1 cellular context compared by ENCODE assay signal in the genomic region with DNA sequence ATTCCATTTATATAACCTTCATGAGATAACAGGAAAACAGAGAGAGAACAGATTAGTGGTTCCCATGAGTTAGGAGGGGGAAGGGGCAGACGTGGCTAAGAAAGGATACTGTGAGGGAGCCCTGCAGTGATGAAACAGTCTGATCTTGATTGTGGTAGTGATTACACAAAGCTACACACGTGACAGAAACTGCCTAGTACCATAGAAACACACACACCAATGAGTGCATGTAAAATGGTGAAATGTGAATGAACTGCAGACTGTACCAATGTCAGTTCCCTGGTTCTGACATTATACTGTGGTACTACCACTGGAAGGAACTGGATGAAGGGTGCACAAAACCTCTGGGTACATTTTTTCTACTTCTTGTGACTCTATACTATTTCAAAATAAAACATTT.
TF ChIP-seq lines count a peak whose summit lies in the region.

No MANE protein-coding gene starts in this region.

TF ChIP-seq in IMR-90, 13 proteins besides CTCF, POLR2A, EP300 and RAD21:
- TF ChIP-seq SMC3 (IDR thresholded peaks at IDR 0.05; ENCODE audit: low read depth, low read length) (no peak), FOS (IDR thresholded peaks at IDR 0.05; ENCODE audit: low read depth, low read length) (no peak), CEBPB (IDR thresholded peaks at IDR 0.05; ENCODE audit: low read depth, low read length) (peak; percentile 6; the same call in 1 of the 2 replicates), MAZ (IDR thresholded peaks at IDR 0.05; ENCODE audit: borderline replicate concordance, low read depth, low read length) (no peak), MXI1 (IDR thresholded peaks at IDR 0.05; ENCODE audit: borderline replicate concordance, low read depth, low read length) (no peak), NFE2L2 (IDR thresholded peaks at IDR 0.05; ENCODE audit: low read depth, low read length) (no peak), MAFK (IDR thresholded peaks at IDR 0.05; ENCODE audit: low read depth, low read length) (no peak), RCOR1 (IDR thresholded peaks at IDR 0.05; ENCODE audit: insufficient replicate concordance, low read length) (no peak), CHD1 (IDR thresholded peaks at IDR 0.05; ENCODE audit: low read depth, low read length) (no peak), RFX5 (IDR thresholded peaks at IDR 0.05; ENCODE audit: low read depth, low read length) (no peak), BHLHE40 (IDR thresholded peaks at IDR 0.05; ENCODE audit: low read depth, low read length) (no peak)
- TF ChIP-seq, protein P1, sequence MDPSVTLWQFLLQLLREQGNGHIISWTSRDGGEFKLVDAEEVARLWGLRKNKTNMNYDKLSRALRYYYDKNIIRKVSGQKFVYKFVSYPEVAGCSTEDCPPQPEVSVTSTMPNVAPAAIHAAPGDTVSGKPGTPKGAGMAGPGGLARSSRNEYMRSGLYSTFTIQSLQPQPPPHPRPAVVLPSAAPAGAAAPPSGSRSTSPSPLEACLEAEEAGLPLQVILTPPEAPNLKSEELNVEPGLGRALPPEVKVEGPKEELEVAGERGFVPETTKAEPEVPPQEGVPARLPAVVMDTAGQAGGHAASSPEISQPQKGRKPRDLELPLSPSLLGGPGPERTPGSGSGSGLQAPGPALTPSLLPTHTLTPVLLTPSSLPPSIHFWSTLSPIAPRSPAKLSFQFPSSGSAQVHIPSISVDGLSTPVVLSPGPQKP (IDR thresholded peaks at IDR 0.05; ENCODE audit: borderline replicate concordance, low read depth, low read length): no peak
- TF ChIP-seq, protein P2, sequence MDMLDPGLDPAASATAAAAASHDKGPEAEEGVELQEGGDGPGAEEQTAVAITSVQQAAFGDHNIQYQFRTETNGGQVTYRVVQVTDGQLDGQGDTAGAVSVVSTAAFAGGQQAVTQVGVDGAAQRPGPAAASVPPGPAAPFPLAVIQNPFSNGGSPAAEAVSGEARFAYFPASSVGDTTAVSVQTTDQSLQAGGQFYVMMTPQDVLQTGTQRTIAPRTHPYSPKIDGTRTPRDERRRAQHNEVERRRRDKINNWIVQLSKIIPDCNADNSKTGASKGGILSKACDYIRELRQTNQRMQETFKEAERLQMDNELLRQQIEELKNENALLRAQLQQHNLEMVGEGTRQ (IDR thresholded peaks at IDR 0.05; ENCODE audit: low read depth, low read length): peak; percentile 17; the same call in 1 of the 2 replicates
